In genomic region chr15:74893627-74894026, GRCh38 we compare ENCODE assay signal across 1 cellular context.
TF ChIP-seq lines count a peak whose summit lies in the region.

No MANE protein-coding gene starts in this region.

TF ChIP-seq in HepG2, 621 proteins besides CTCF, POLR2A, EP300 and RAD21:
- TF ChIP-seq ZBTB25 (CRISPR knock-in tag; IDR thresholded peaks at IDR 0.05) (no peak), POLR2AphosphoS5 (IDR thresholded peaks at IDR 0.05; ENCODE audit: low read depth, low read length) (0 out of 2 replicates have a peak, but pooled peaks have one; percentile 28), ZSCAN9 (CRISPR knock-in tag; IDR thresholded peaks at IDR 0.05; ENCODE audit: borderline replicate concordance) (no peak), ZNF503 (CRISPR knock-in tag; IDR thresholded peaks at IDR 0.05) (no peak), HOXA3 (CRISPR knock-in tag; IDR thresholded peaks at IDR 0.05) (no peak), ZNF782 (CRISPR knock-in tag; IDR thresholded peaks at IDR 0.05; ENCODE audit: borderline replicate concordance) (no peak)
TF ChIP-seq in HepG2: peak in this region for 1.
